ENCODE assay signal across 19 cellular contexts in genomic region chr9:133876836-133877235, GRCh38.
A peak's percentile ranks its signal among the peaks of the same experiment; 100 is the strongest.
DNase-seq lines count a peak whose midpoint lies in the region; TF ChIP-seq lines count a peak whose summit lies in the region.
"Had no signal": no experiment of that assay in that cellular context is flagged by ENCODE, and none has a peak within 500 bp of the region (broad histone marks: within the 10 kb centered on the region; RNA-seq: fewer than 3 reads in every experiment).

No MANE protein-coding gene starts in this region.

- CTCF ChIA-PET in mammary epithelial cell (lab: Charles Lee; ENCODE audit: low non-redundant PET) = no interaction called here

- in situ Hi-C loops in mammary epithelial cell (cut with MboI; ENCODE audit: low sequenced_read_pairs in 2 of 2) = no loop called here

- no peaks in the 10 kb centered on the region for H3K9me3 ChIP-seq in mammary epithelial cell (replicated peaks; ENCODE audit: insufficient read depth, low read length)
- H3K9me3 ChIP-seq in smooth muscle cell (replicated peaks; ENCODE audit: low read depth) = no peaks in the 10 kb centered on the region
- H3K9me3 ChIP-seq: esophagus squamous epithelium, lower lobe of right lung, neutrophil, psoas muscle, testis had no signal

- peaks cover 3% of the 10 kb centered on the region for H3F3A ChIP-seq in smooth muscle cell (ENCODE audit: low read depth)

- H3K4me1 ChIP-seq in mammary epithelial cell (ENCODE audit: insufficient read depth, low read length) = peaks cover 69% of the 10 kb centered on the region
- peaks cover 23% of the 10 kb centered on the region for H3K4me1 ChIP-seq in smooth muscle cell (ENCODE audit: low read depth)
- H3K4me1 ChIP-seq: psoas muscle had no signal

- peaks cover 88% of the 10 kb centered on the region for H3K79me2 ChIP-seq in mammary epithelial cell (ENCODE audit: insufficient read depth, low read length)
- H3K79me2 ChIP-seq in smooth muscle cell (ENCODE audit: low read depth) = peaks cover 65% of the 10 kb centered on the region

- peak overlapping the region in 1 of 3 experiments; percentile 4 for H3K4me3 ChIP-seq in mammary epithelial cell (replicated peaks in 1 of 3; ENCODE audit: insufficient read depth in 1 of 3, low read depth in 2 of 3, low read length in 3 of 3)
- H3K4me3 ChIP-seq in smooth muscle cell = no peak overlapping the region
- H3K4me3 ChIP-seq: esophagus squamous epithelium, lower lobe of right lung, psoas muscle, testis had no signal

- H3K27ac ChIP-seq in mammary epithelial cell (ENCODE audit: insufficient read depth, low read depth, low read length) (peak overlapping the region; percentile 66), smooth muscle cell (ENCODE audit: low read depth) (peak overlapping the region; percentile 96)
- H3K27ac ChIP-seq: esophagus squamous epithelium, lower lobe of right lung, neutrophil, psoas muscle, testis had no signal

- 34% methylated on average over 6 of the region's 13 CpGs for WGBS in mammary epithelial cell (ENCODE audit: low coverage, missing lambda C conversion rate)
- whole genome bisulfite sequencing in smooth muscle cell (ENCODE audit: low lambda C conversion rate) = 90% methylated on average over 13 of the region's 13 CpGs

- H3K36me3 ChIP-seq in mammary epithelial cell (ENCODE audit: insufficient read depth, low read length) = no peaks in the 10 kb centered on the region
- no peaks in the 10 kb centered on the region for H3K36me3 ChIP-seq in smooth muscle cell (ENCODE audit: low read depth)
- H3K36me3 ChIP-seq: esophagus squamous epithelium, lower lobe of right lung, neutrophil had no signal

- H3K27me3 ChIP-seq in mammary epithelial cell (ENCODE audit: insufficient read depth, low read length) = no peaks in the 10 kb centered on the region
- H3K27me3 ChIP-seq in smooth muscle cell (ENCODE audit: low read depth) = no peaks in the 10 kb centered on the region
- H3K27me3 ChIP-seq: neutrophil, testis had no signal

- H3K4me2 ChIP-seq in mammary epithelial cell (ENCODE audit: insufficient read depth, low read depth, low read length) = peak overlapping the region; percentile 78
- no peak overlapping the region for H3K4me2 ChIP-seq in smooth muscle cell

- DNase-seq in NCI-H446 treated with DMSO at 0.1 percent for 48 hours (lab: John Stamatoyannopoulos, UW) = peak; percentile 70
- DNase-seq in NCI-H446 (lab: John Stamatoyannopoulos, UW) = no peak
- peak; percentile 9 for DNase-seq in NOMO-1 treated with dmso at 0.1 percent for 144 hours (lab: John Stamatoyannopoulos, UW; ENCODE audit: unreplicated experiment)
- peak; percentile 53 for DNase-seq in mammary epithelial cell
- no peak for DNase-seq in smooth muscle cell (lab: John Stamatoyannopoulos, UW; ENCODE audit: unreplicated experiment)
- DNase-seq in DMS153 (lab: John Stamatoyannopoulos, UW) = no peak
- DNase-seq in CD1c-positive myeloid dendritic cell (ENCODE audit: extremely low spot score) = no peak
- DNase-seq: activated B cell treated with CpG ODN at 0.5 μM for 24 hours; activated effector memory CD4-positive, alpha-beta T cell treated with Interleukin-2 at 50 U/mL for 16 hours; activated naive CD8-positive, alpha-beta T cell treated with anti-CD3 and anti-CD28 coated beads, Interleukin-2, amount 10 ng/mL, durations not matched to agents 7 days and 5 days; effector CD4-positive, alpha-beta T cell; esophagus squamous epithelium; kidney; lower lobe of right lung; stimulated activated CD4-positive, alpha-beta T cell treated with anti-CD3 and anti-CD28 coated beads, Interleukin-1b, Interleukin-23, amount 100 ng/mL, for 48 hours; T-helper 9 cell; testis had no signal

- no peaks in the 10 kb centered on the region for H4K20me1 ChIP-seq in mammary epithelial cell (ENCODE audit: insufficient read depth, low read length)
- H4K20me1 ChIP-seq in smooth muscle cell (ENCODE audit: low read depth) = no peaks in the 10 kb centered on the region

- peak overlapping the region; percentile 20 for H2AFZ ChIP-seq in mammary epithelial cell (ENCODE audit: low read depth, low read length)
- H2AFZ ChIP-seq in smooth muscle cell (ENCODE audit: low read depth) = no peak overlapping the region

- intact Hi-C loops in mammary epithelial cell (cut with micrococcal nuclease) = no loop called here

- dilution Hi-C loops in mammary epithelial cell (cut with HindIII; ENCODE audit: low sequenced_read_pairs) = no loop called here

- BruUV-seq in mammary epithelial cell (replicated peaks; lab: Mats Ljungman, UMichigan) = no TSS peak

- H3K9ac ChIP-seq in mammary epithelial cell (ENCODE audit: insufficient read depth, low read length) (peak overlapping the region; percentile 8), smooth muscle cell (ENCODE audit: low read depth) (peak overlapping the region; percentile 5)

- no peak for TF ChIP-seq CTCF in mammary epithelial cell (conservative IDR thresholded peaks at IDR 0.05 in 1 of 2, IDR thresholded peaks at IDR 0.05 in 1 of 2; ENCODE audit: extremely low read depth in 1 of 2, insufficient read depth in 1 of 2, low read depth in 1 of 2, low read length in 2 of 2)
- TF ChIP-seq CTCF in smooth muscle cell (IDR thresholded peaks at IDR 0.05; ENCODE audit: borderline replicate concordance, insufficient read depth, poor library complexity, severe bottlenecking) = no peak

Comparison
In these comparisons a context has a peak if more than half of its experiments do, and no peak if none do; other contexts are left out.
1. DNase-seq: peak in NCI-H446 treated with DMSO at 0.1 percent for 48 hours (single experiment), NOMO-1 treated with dmso at 0.1 percent for 144 hours (single experiment) and mammary epithelial cell (single experiment); none in NCI-H446 (0 of 2), smooth muscle cell (single experiment), DMS153 (single experiment) and CD1c-positive myeloid dendritic cell (single experiment).